ENCODE assay signal across 23 cellular contexts in the genomic region with DNA sequence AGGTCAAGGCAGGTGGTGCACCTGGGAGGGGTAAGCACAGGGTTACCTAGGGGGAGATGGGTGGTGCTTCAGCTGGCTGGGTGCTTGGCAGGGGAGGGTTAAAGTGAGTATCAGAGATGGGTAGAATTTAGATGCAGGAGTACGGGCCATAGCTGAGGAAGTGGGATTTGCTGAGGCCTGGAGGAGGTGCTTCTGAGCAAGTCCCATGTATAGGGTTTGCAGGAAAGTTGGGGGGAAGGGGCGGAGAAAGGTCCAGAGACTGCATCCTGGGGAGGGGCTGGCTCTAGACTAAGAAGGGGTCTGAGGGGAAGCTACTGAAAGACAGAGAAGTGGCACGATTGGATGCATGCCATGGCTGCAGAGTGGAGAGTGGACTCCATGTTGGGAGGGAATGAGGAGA.
DNase-seq lines count a peak whose midpoint lies in the region; ATAC-seq and TF ChIP-seq lines count a peak whose summit lies in the region.
"Had no signal": no experiment of that assay in that cellular context is flagged by ENCODE, and none has a peak within 500 bp of the region (broad histone marks: within the 10 kb centered on the region; RNA-seq: fewer than 3 reads in every experiment).

No MANE protein-coding gene starts in this region.

- H3K4me1 ChIP-seq in SJSA1 (replicated peaks) = peaks cover 34% of the 10 kb centered on the region
- H3K4me1 ChIP-seq in endodermal cell (ENCODE audit: control insufficient read depth, insufficient read depth, low read length) = no peaks in the 10 kb centered on the region
- no peaks in the 10 kb centered on the region for H3K4me1 ChIP-seq in upper lobe of right lung
- H3K4me1 ChIP-seq in thyroid gland = no peaks in the 10 kb centered on the region
- H3K4me1 ChIP-seq: A549, BE2C had no signal

- peak overlapping the region; percentile 94 for H3K27ac Mint-ChIP-seq in HFFc6
- no peak overlapping the region for H3K27ac Mint-ChIP-seq in endodermal cell
- H3K27ac Mint-ChIP-seq: CD14-positive monocyte; CD4-positive, alpha-beta T cell; CD8-positive, alpha-beta memory T cell; GM23338 had no signal

- intact Hi-C loops in upper lobe of right lung (cut with DNase I) (no loop called here), thyroid gland (cut with DNase I) (no loop called here)

- H3K4me1 Mint-ChIP-seq in HFFc6 (ENCODE audit: low read depth) = peaks cover 59% of the 10 kb centered on the region
- H3K4me1 Mint-ChIP-seq in endodermal cell = no peaks in the 10 kb centered on the region
- H3K4me1 Mint-ChIP-seq: CD14-positive monocyte; CD8-positive, alpha-beta memory T cell had no signal

- no peak overlapping the region for H3K4me3 ChIP-seq in SJSA1
- no peak overlapping the region for H3K4me3 ChIP-seq in endodermal cell (ENCODE audit: low read length)
- H3K4me3 ChIP-seq in upper lobe of right lung = no peak overlapping the region
- no peak overlapping the region for H3K4me3 ChIP-seq in H7 (ENCODE audit: insufficient read depth, low read depth, low read length)
- H3K4me3 ChIP-seq in thyroid gland (replicated peaks in 1 of 3) = no peak overlapping the region
- H3K4me3 ChIP-seq: A549; BLaER1 treated with 17β-estradiol and CSF1 and Interleukin-3, amounts not matched to agents 10 nM and 100 nM; GM12878; GM23338 had no signal

- H3K9me3 Mint-ChIP-seq in HFFc6 (no peaks in the 10 kb centered on the region), endodermal cell (peaks cover 5% of the 10 kb centered on the region)
- H3K9me3 Mint-ChIP-seq: CD4-positive, alpha-beta T cell; CD8-positive, alpha-beta memory T cell had no signal

- H3K27me3 Mint-ChIP-seq in HFFc6 (ENCODE audit: insufficient read depth) (peaks cover 2% of the 10 kb centered on the region; the same call in 1 of the 2 replicates), endodermal cell (ENCODE audit: insufficient read depth) (no peaks in the 10 kb centered on the region)

- H3K36me3 Mint-ChIP-seq in HFFc6 (ENCODE audit: low read depth) (0 out of 2 replicates have a peak, but pooled peaks cover 3% of the 10 kb centered on the region), endodermal cell (ENCODE audit: low read depth) (no peaks in the 10 kb centered on the region)
- H3K36me3 Mint-ChIP-seq: CD14-positive monocyte; CD8-positive, alpha-beta memory T cell had no signal

- TF ChIP-seq CTCF in HFFc6 (IDR thresholded peaks at IDR 0.05) (no peak), endodermal cell (conservative IDR thresholded peaks at IDR 0.05) (no peak), upper lobe of right lung (IDR thresholded peaks at IDR 0.05) (no peak), thyroid gland (IDR thresholded peaks at IDR 0.05) (no peak)

- no peak for DNase-seq in HFFc6
- DNase-seq in SJSA1 (ENCODE audit: low read depth in 1 of 2, low spot score in 2 of 2) = no peak
- DNase-seq in endodermal cell = peak; percentile 19
- DNase-seq in upper lobe of right lung = peak; percentile 26
- no peak for DNase-seq in H7
- no peak for DNase-seq in thyroid gland
- DNase-seq: 8988T; ACHN; AML-193; BE2C; CD4-positive, alpha-beta T cell; CD8-positive, alpha-beta memory T cell; DMS 273 treated with DMSO at 0.1 percent for 48 hours; DMS79; EL; GDM1; HCEC 1CT had no signal

- no peak for TF ChIP-seq POLR2A in thyroid gland (IDR thresholded peaks at IDR 0.05)

- H3K9me3 ChIP-seq in SJSA1 (replicated peaks) = no peaks in the 10 kb centered on the region
- H3K9me3 ChIP-seq in endodermal cell (ENCODE audit: control insufficient read depth, low read length) = no peaks in the 10 kb centered on the region
- H3K9me3 ChIP-seq in upper lobe of right lung = no peaks in the 10 kb centered on the region
- no peaks in the 10 kb centered on the region for H3K9me3 ChIP-seq in thyroid gland
- H3K9me3 ChIP-seq: A549, BE2C had no signal

- H3K27ac ChIP-seq in SJSA1 = peak overlapping the region; percentile 80
- no peak overlapping the region for H3K27ac ChIP-seq in endodermal cell (ENCODE audit: low read depth, low read length)
- no peak overlapping the region for H3K27ac ChIP-seq in upper lobe of right lung
- H3K27ac ChIP-seq in thyroid gland = no peak overlapping the region
- H3K27ac ChIP-seq: A549; BLaER1 treated with 17β-estradiol and CSF1 and Interleukin-3, amounts not matched to agents 10 nM and 100 nM had no signal

- ATAC-seq in upper lobe of right lung (no peak), GM18498 (IDR thresholded peaks at IDR 0.05; ENCODE audit: unreplicated experiment) (no peak)
- ATAC-seq: A549, GM12878, GM23338 had no signal

- H3K36me3 ChIP-seq in SJSA1 (no peaks in the 10 kb centered on the region), endodermal cell (ENCODE audit: control insufficient read depth, insufficient read depth, low read length) (no peaks in the 10 kb centered on the region), upper lobe of right lung (no peaks in the 10 kb centered on the region), H7 (replicated peaks; ENCODE audit: control insufficient read depth, insufficient read depth, low read length) (no peaks in the 10 kb centered on the region), thyroid gland (no peaks in the 10 kb centered on the region)
- H3K36me3 ChIP-seq: BE2C; BLaER1 treated with 17β-estradiol and CSF1 and Interleukin-3, amounts not matched to agents 10 nM and 100 nM had no signal

- WGBS in endodermal cell (ENCODE audit: insufficient coverage in 1 of 2, insufficient read length in 1 of 2), 2 experiments = 85 to 100% methylated on average over 3 of the region's 3 CpGs
- WGBS in thyroid gland, 2 donors = 86 to 88% methylated on average over 3 of the region's 3 CpGs

- H3K4me3 Mint-ChIP-seq in HFFc6 (0 out of 2 replicates have a peak overlapping the region, but pooled peaks have one; percentile 33), endodermal cell (no peak overlapping the region)
- H3K4me3 Mint-ChIP-seq: CD14-positive monocyte; CD4-positive, alpha-beta T cell; GM23338 had no signal

- H3K27me3 ChIP-seq in SJSA1 (replicated peaks) = no peaks in the 10 kb centered on the region
- no peaks in the 10 kb centered on the region for H3K27me3 ChIP-seq in endodermal cell (ENCODE audit: control insufficient read depth, insufficient read depth, low read length, poor library complexity, severe bottlenecking)
- no peaks in the 10 kb centered on the region for H3K27me3 ChIP-seq in upper lobe of right lung
- H3K27me3 ChIP-seq in H7 (ENCODE audit: control insufficient read depth, insufficient read depth, low read length) = no peaks in the 10 kb centered on the region
- no peaks in the 10 kb centered on the region for H3K27me3 ChIP-seq in thyroid gland
- H3K27me3 ChIP-seq: BE2C; BLaER1 treated with 17β-estradiol and CSF1 and Interleukin-3, amounts not matched to agents 10 nM and 100 nM had no signal

- H3K9ac ChIP-seq in endodermal cell (ENCODE audit: extremely low read depth, low read length, poor library complexity, severe bottlenecking) = no peak overlapping the region
- H3K9ac ChIP-seq: BLaER1 treated with 17β-estradiol and CSF1 and Interleukin-3, amounts not matched to agents 10 nM and 100 nM had no signal

Comparison
In these comparisons a context has a peak if more than half of its experiments do, and no peak if none do; other contexts are left out.
1. DNase-seq: peak in endodermal cell (single experiment) and upper lobe of right lung (single experiment); none in HFFc6 (single experiment), SJSA1 (0 of 2), H7 (single experiment) and thyroid gland (0 of 2).